8 cellular contexts compared by ENCODE assay signal in genomic region chr15:48811325-48811938, GRCh38. TPM values are rescaled to one million over a fixed set of nuclear protein-coding genes. Genes with fewer than 3 reads are reported as not detected.
DNase-seq lines count a peak whose midpoint lies in the region; ATAC-seq, FAIRE-seq and TF ChIP-seq lines count a peak whose summit lies in the region.

No MANE protein-coding gene starts in this region.

- H4K8ac ChIP-seq in H9 (replicated peaks; ENCODE audit: insufficient read length, low read depth, low read length): no peak overlapping the region

- no peak overlapping the region for H2BK12ac ChIP-seq in H9 (ENCODE audit: insufficient read length, low read depth, low read length)

- no peak for TF ChIP-seq POLR2A in A549 (IDR thresholded peaks at IDR 0.05; ENCODE audit: low read length)

- no peak overlapping the region for H3T11ph ChIP-seq in H9 (ENCODE audit: low read length)

- H4K91ac ChIP-seq in H9 (ENCODE audit: insufficient read length, low read depth, low read length): no peak overlapping the region

- H3K18ac ChIP-seq in H9 (ENCODE audit: insufficient read length, low read depth, low read length): no peak overlapping the region

- no peak overlapping the region for H2BK15ac ChIP-seq in H9 (ENCODE audit: low read depth, low read length)

- H3K27me3 ChIP-seq in H9 (ENCODE audit: insufficient read depth, low read length) (no peaks in the 10 kb centered on the region), iPS-20b (ENCODE audit: insufficient read depth, low read length) (0 out of 2 replicates have a peak, but pooled peaks cover 5% of the 10 kb centered on the region)

- FAIRE-seq in A549 (lab: Jason Lieb, UNC): no peak

- H3K23me2 ChIP-seq in H9 (ENCODE audit: insufficient read length, low read depth, low read length, poor library complexity, severe bottlenecking): peaks cover 7% of the 10 kb centered on the region

- no peak overlapping the region for H3K23ac ChIP-seq in H9 (ENCODE audit: insufficient read length, low read depth, low read length)

- H3K27ac ChIP-seq in A549 (peak overlapping the region in 1 of 2 experiments; percentile 66; a peak in 2 of 6 replicates), H9 (ENCODE audit: insufficient read length, low read depth, low read length) (no peak overlapping the region), iPS-20b (ENCODE audit: low read length) (no peak overlapping the region)

- no peak overlapping the region for H2BK20ac ChIP-seq in H9 (ENCODE audit: low read depth, low read length, poor library complexity, severe bottlenecking)

- no peaks in the 10 kb centered on the region for H3K36me3 Mint-ChIP-seq in H9 (ENCODE audit: insufficient read depth in 1 of 3, low read depth in 3 of 3)
- H3K36me3 Mint-ChIP-seq in activated CD8-positive, alpha-beta T cell treated with anti-CD3 and anti-CD28 coated beads, Interleukin-2, amount 10 ng/mL, durations not matched to agents 7 days and 5 days (ENCODE audit: low read depth): peaks cover 11% of the 10 kb centered on the region
- H3K36me3 Mint-ChIP-seq in stimulated activated naive B cell treated with anti-CD40 and anti-IgM and Interleukin-4, amounts not matched to agents 10 μg/mL and 1 μg/mL and 100 μg/mL, for 72 hours: no peaks in the 10 kb centered on the region

- H2AFZ ChIP-seq in H9 (ENCODE audit: low read length): peak overlapping the region; percentile 11

- H4K20me1 ChIP-seq in H9 (ENCODE audit: control insufficient read depth, insufficient read depth, insufficient read length): no peaks in the 10 kb centered on the region

- no peaks in the 10 kb centered on the region for H3K36me3 ChIP-seq in iPS-20b (ENCODE audit: insufficient read depth, low read depth, low read length)

- TF ChIP-seq RAD21 in A549 (conservative IDR thresholded peaks at IDR 0.05 in 1 of 2, IDR thresholded peaks at IDR 0.05 in 1 of 2): no peak

- no peak overlapping the region for H2BK5ac ChIP-seq in H9 (ENCODE audit: insufficient read length, low read length)

- peak overlapping the region; percentile 77 to 97 for H3K4me3 Mint-ChIP-seq in H9
- peak overlapping the region; percentile 95 for H3K4me3 Mint-ChIP-seq in activated CD8-positive, alpha-beta T cell treated with anti-CD3 and anti-CD28 coated beads, Interleukin-2, amount 10 ng/mL, durations not matched to agents 7 days and 5 days
- H3K4me3 Mint-ChIP-seq in stimulated activated naive B cell treated with anti-CD40 and anti-IgM and Interleukin-4, amounts not matched to agents 10 μg/mL and 1 μg/mL and 100 μg/mL, for 72 hours: peak overlapping the region; percentile 98 to 99

- no peak overlapping the region for H2AK5ac ChIP-seq in H9 (ENCODE audit: insufficient read length, low read length)

- H3K4me2 ChIP-seq in A549: peak overlapping the region; percentile 66
- H3K4me2 ChIP-seq in H9 (ENCODE audit: insufficient read depth, insufficient read length, low read length): peak overlapping the region; percentile 70

- POLR2A ChIA-PET in A549 (lab: Yijun Ruan, JAX): interaction anchor here (1.0 kb wide), 1 partner anchor 480 kb away, joined by 5 read pairs; the partner anchor contains the start of gene DUT
- POLR2A ChIA-PET in activated CD8-positive, alpha-beta T cell treated with anti-CD3 and anti-CD28 coated beads, Interleukin-2, amount 10 ng/mL, durations not matched to agents 7 days and 5 days (lab: Charles Lee): interaction anchor here (0.7 to 1.7 kb wide), 9 partner anchors 10 to 1543 kb away, joined by 3 to 16 read pairs (median 3); partner anchors contain the start of genes COPS2, EID1 and GABPB1
- POLR2A ChIA-PET in GM10248 (lab: Yijun Ruan, JAX): interaction anchor here (0.6 to 1.0 kb wide), 3 partner anchors 10 to 480 kb away, joined by 3 to 6 read pairs (median 3); partner anchors contain the start of genes DUT and EID1

- H3K9me3 ChIP-seq in A549: no peaks in the 10 kb centered on the region
- H3K9me3 ChIP-seq in H9 (ENCODE audit: control insufficient read depth, low read depth, low read length): no peaks in the 10 kb centered on the region
- H3K9me3 ChIP-seq in iPS-20b (ENCODE audit: insufficient read depth, low read depth, low read length): no peaks in the 10 kb centered on the region

- peaks cover 19% of the 10 kb centered on the region; the same call in 2 of the 3 replicates for H3K4me1 ChIP-seq in A549
- no peaks in the 10 kb centered on the region; the same call in 1 of the 2 replicates for H3K4me1 ChIP-seq in H9 (ENCODE audit: insufficient read depth, low read length)
- H3K4me1 ChIP-seq in iPS-20b (ENCODE audit: insufficient read depth, low read length): peaks cover 11% of the 10 kb centered on the region

- no peak overlapping the region for H3K9ac ChIP-seq in H9 (ENCODE audit: extremely low read depth, insufficient read length, low read length)
- H3K9ac ChIP-seq in iPS-20b (ENCODE audit: low read depth, low read length): peak overlapping the region; percentile 74; the same call in 1 of the 2 replicates

- H3K56ac ChIP-seq in H9 (ENCODE audit: insufficient read length, low read depth, low read length): no peak overlapping the region

- 4% methylated on average over 17 of the region's 23 CpGs for WGBS in A549 (ENCODE audit: missing lambda C conversion rate)
- WGBS in H9 (ENCODE audit: extremely low coverage, insufficient read length, low lambda C conversion rate): no CpG with 5 or more reads among the region's 23 CpGs

- CTCF ChIA-PET in A549 (lab: Yijun Ruan, JAX) (interaction anchor here (0.7 to 1.4 kb wide), 5 partner anchors 10 to 454 kb away, joined by 3 to 5 read pairs (median 3); partner anchors contain the start of gene FBN1), GM10248 (lab: Yijun Ruan, JAX) (interaction anchor here (0.8 to 1.4 kb wide), 8 partner anchors 9 to 452 kb away, joined by 3 to 10 read pairs (median 3); partner anchors contain the start of gene EID1)
- CTCF ChIA-PET in activated CD8-positive, alpha-beta T cell treated with anti-CD3 and anti-CD28 coated beads, Interleukin-2, amount 10 ng/mL, durations not matched to agents 7 days and 5 days (lab: Charles Lee): interaction anchor here (0.7 to 2.9 kb wide), 11 partner anchors 10 to 477 kb away, joined by 3 to 17 read pairs (median 4); partner anchors contain the start of gene GALK2

- H3K9me3 Mint-ChIP-seq in H9: no peaks in the 10 kb centered on the region
- no peaks in the 10 kb centered on the region for H3K9me3 Mint-ChIP-seq in activated CD8-positive, alpha-beta T cell treated with anti-CD3 and anti-CD28 coated beads, Interleukin-2, amount 10 ng/mL, durations not matched to agents 7 days and 5 days (ENCODE audit: insufficient read depth)
- H3K9me3 Mint-ChIP-seq in stimulated activated naive B cell treated with anti-CD40 and anti-IgM and Interleukin-4, amounts not matched to agents 10 μg/mL and 1 μg/mL and 100 μg/mL, for 72 hours: no peaks in the 10 kb centered on the region

- no peak overlapping the region for H3K14ac ChIP-seq in H9 (ENCODE audit: insufficient read depth, low read length)

- DNase-seq in A549 (ENCODE audit: low read depth in 1 of 2, low spot score in 1 of 2) (no peak), H9 (no peak), GM10248 (ENCODE audit: extremely low spot score) (no peak), GF-D8 (lab: John Stamatoyannopoulos, UW) (no peak)
- DNase-seq in activated CD8-positive, alpha-beta T cell treated with anti-CD3 and anti-CD28 coated beads, Interleukin-2, amount 10 ng/mL, durations not matched to agents 7 days and 5 days: no peak
- DNase-seq in stimulated activated naive B cell treated with anti-CD40 and anti-IgM and Interleukin-4, amounts not matched to agents 10 μg/mL and 1 μg/mL and 100 μg/mL, for 72 hours: no peak

- H2BK120ac ChIP-seq in H9 (ENCODE audit: low read depth, low read length, poor library complexity, severe bottlenecking): no peak overlapping the region

- peaks cover 19 to 21% of the 10 kb centered on the region in 2 experiments for H3K4me1 Mint-ChIP-seq in H9
- H3K4me1 Mint-ChIP-seq in activated CD8-positive, alpha-beta T cell treated with anti-CD3 and anti-CD28 coated beads, Interleukin-2, amount 10 ng/mL, durations not matched to agents 7 days and 5 days (ENCODE audit: low read depth): peaks cover 30% of the 10 kb centered on the region
- H3K4me1 Mint-ChIP-seq in stimulated activated naive B cell treated with anti-CD40 and anti-IgM and Interleukin-4, amounts not matched to agents 10 μg/mL and 1 μg/mL and 100 μg/mL, for 72 hours: peaks cover 18 to 23% of the 10 kb centered on the region in 2 donors

- H4K5ac ChIP-seq in H9 (ENCODE audit: insufficient read length, low read depth, low read length): no peak overlapping the region

- TF ChIP-seq CTCF in A549 (IDR thresholded peaks at IDR 0.05) (peak; percentile 13; the same call in 1 of the 3 replicates), H9 (conservative IDR thresholded peaks at IDR 0.05) (peak; percentile 29; the same call in 2 of the 3 replicates), GM10248 (IDR thresholded peaks at IDR 0.05; ENCODE audit: control extremely low read depth, extremely low read depth, low read depth, missing control alignments) (no peak)

- H3K79me1 ChIP-seq in H9 (ENCODE audit: insufficient read depth, low read depth, low read length, poor library complexity, severe bottlenecking): no peaks in the 10 kb centered on the region

- H3K4ac ChIP-seq in H9 (ENCODE audit: low read depth, low read length): no peak overlapping the region

- H3K4me3 ChIP-seq in A549: peak overlapping the region; percentile 87
- peak overlapping the region; percentile 94 for H3K4me3 ChIP-seq in iPS-20b (ENCODE audit: low read length)

- no peaks in the 10 kb centered on the region for H3K79me2 ChIP-seq in H9 (ENCODE audit: insufficient read depth, low read length)

- peak overlapping the region in 1 of 3 experiments; percentile 24; a peak in 3 of 7 replicates for H3K27ac Mint-ChIP-seq in H9
- H3K27ac Mint-ChIP-seq in activated CD8-positive, alpha-beta T cell treated with anti-CD3 and anti-CD28 coated beads, Interleukin-2, amount 10 ng/mL, durations not matched to agents 7 days and 5 days: peak overlapping the region; percentile 0
- H3K27ac Mint-ChIP-seq in stimulated activated naive B cell treated with anti-CD40 and anti-IgM and Interleukin-4, amounts not matched to agents 10 μg/mL and 1 μg/mL and 100 μg/mL, for 72 hours: peak overlapping the region; percentile 21

- no peak for TF ChIP-seq EP300 in A549 (IDR thresholded peaks at IDR 0.05)

- no peaks in the 10 kb centered on the region; the same call in none of the 2 replicates for H3K27me3 Mint-ChIP-seq in H9 (ENCODE audit: low read depth)
- H3K27me3 Mint-ChIP-seq in activated CD8-positive, alpha-beta T cell treated with anti-CD3 and anti-CD28 coated beads, Interleukin-2, amount 10 ng/mL, durations not matched to agents 7 days and 5 days (ENCODE audit: low read depth): peaks cover 17% of the 10 kb centered on the region
- H3K27me3 Mint-ChIP-seq in stimulated activated naive B cell treated with anti-CD40 and anti-IgM and Interleukin-4, amounts not matched to agents 10 μg/mL and 1 μg/mL and 100 μg/mL, for 72 hours: peaks cover 12 to 15% of the 10 kb centered on the region in 2 donors

- peak; percentile 35 to 48; a peak in 3 of 6 replicates for ATAC-seq in A549
- no peak for ATAC-seq in activated CD8-positive, alpha-beta T cell treated with anti-CD3 and anti-CD28 coated beads, Interleukin-2, amount 10 ng/mL, durations not matched to agents 7 days and 5 days
- ATAC-seq in stimulated activated naive B cell treated with anti-CD40 and anti-IgM and Interleukin-4, amounts not matched to agents 10 μg/mL and 1 μg/mL and 100 μg/mL, for 72 hours (replicated peaks): no peak
- no peak for ATAC-seq in HG02623 (IDR thresholded peaks at IDR 0.05; ENCODE audit: unreplicated experiment)

RNA-seq across cellular contexts. Expression of gene CEP152, which starts 0.6 kb away (rescaled TPM):
- 3.9 and 4.5 TPM in 2 replicates for polyA plus RNA-seq in A549 (2011; rRNA removed)
- polyA plus RNA-seq in A549 (2012; cell fraction: cytosol; rRNA removed): 0.71 and 0.83 TPM in 2 replicates
- polyA plus RNA-seq in A549 (2012; cell fraction: nucleus; rRNA removed): 1.3 and 1.4 TPM in 2 replicates
- 4.3 to 9.5 TPM (median 8.2 TPM) in 3 replicates for polyA plus RNA-seq in A549 (2017; fragmentation: RNase III; extraction: RNeasy Plus Mini Kit Qiagen cat#74134 plus additional on column Dnase treatment)
- 11.2 and 22.2 TPM in 2 replicates for polyA minus RNA-seq in A549 (2011; rRNA and poly(A)+ RNA removed)
- 10.9 TPM in 2 replicates for total RNA-seq in H9 (2021)
- 10 to 100 TPM; 39.6 to 40.0 TPM for total RNA-seq in activated CD8-positive, alpha-beta T cell treated with anti-CD3 and anti-CD28 coated beads, Interleukin-2, amount 10 ng/mL, durations not matched to agents 7 days and 5 days

Comparison
In these comparisons a context has a peak if more than half of its experiments do, and no peak if none do; other contexts are left out.
1. ATAC-seq: peak in A549 (2 of 2); none in activated CD8-positive, alpha-beta T cell treated with anti-CD3 and anti-CD28 coated beads, Interleukin-2, amount 10 ng/mL, durations not matched to agents 7 days and 5 days (single experiment), stimulated activated naive B cell treated with anti-CD40 and anti-IgM and Interleukin-4, amounts not matched to agents 10 μg/mL and 1 μg/mL and 100 μg/mL, for 72 hours (0 of 2) and HG02623 (single experiment).
2. Peak in every context shown above with its lines, with median percentiles within 50 percentile points of each other: H3K4me3 Mint-ChIP-seq.